ENCODE assay signal across 19 cellular contexts in the genomic region with DNA sequence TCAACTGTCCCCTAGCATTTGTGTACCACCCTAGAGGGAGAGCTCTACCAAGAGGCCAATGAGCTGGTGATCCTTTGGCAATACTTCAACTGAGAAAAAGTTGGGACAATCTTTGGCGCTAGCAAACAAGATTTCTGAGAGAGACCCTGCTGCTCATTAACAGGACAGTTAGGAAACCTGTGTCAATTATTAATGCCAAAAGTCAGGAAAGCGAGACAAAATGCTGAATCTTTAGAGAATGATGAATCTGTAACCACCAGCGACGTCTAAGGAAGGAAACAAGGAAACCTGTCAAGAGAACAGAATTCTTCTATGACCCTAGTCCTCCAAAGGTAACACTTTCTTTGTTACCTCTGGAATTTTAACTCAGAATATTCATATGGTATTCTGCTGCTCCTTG. TPM values are rescaled to one million over a fixed set of nuclear protein-coding genes. Genes with fewer than 3 reads are reported as not detected.
DNase-seq lines count a peak whose midpoint lies in the region; ATAC-seq lines count a peak whose summit lies in the region.
"Had no signal": no experiment of that assay in that cellular context is flagged by ENCODE, and none has a peak within 500 bp of the region (broad histone marks: within the 10 kb centered on the region; RNA-seq: fewer than 3 reads in every experiment).

No MANE protein-coding gene starts in this region.

- H3K27ac Mint-ChIP-seq in activated T-cell treated with anti-CD3 and anti-CD28 coated beads, Interleukin-2, amount 50 U/mL, for 72 hours, result peak overlapping the region; percentile 88
- H3K27ac Mint-ChIP-seq in central memory CD8-positive, alpha-beta T cell (ENCODE audit: low read depth), result peak overlapping the region; percentile 42
- peak overlapping the region; percentile 61 for H3K27ac Mint-ChIP-seq in stimulated activated memory B cell treated with anti-CD40 and anti-IgM and Interleukin-4, amounts not matched to agents 10 μg/mL and 1 μg/mL and 100 μg/mL, for 72 hours

- ATAC-seq in activated T-cell treated with anti-CD3 and anti-CD28 coated beads, Interleukin-2, amount 50 U/mL, for 72 hours (replicated peaks in 1 of 2), result no peak
- ATAC-seq in central memory CD8-positive, alpha-beta T cell (replicated peaks; ENCODE audit: extremely low read depth, poor library complexity, severe bottlenecking), result no peak
- peak; percentile 44 for ATAC-seq in left lobe of liver
- ATAC-seq in stimulated activated memory B cell treated with anti-CD40 and anti-IgM and Interleukin-4, amounts not matched to agents 10 μg/mL and 1 μg/mL and 100 μg/mL, for 72 hours, result no peak
- ATAC-seq in HG03095 (IDR thresholded peaks at IDR 0.05; ENCODE audit: unreplicated experiment), result no peak
- ATAC-seq: SK-N-SH treated with all-trans-retinoic acid at 6 μM for 48 hours had no signal

- H3K4me3 Mint-ChIP-seq in activated T-cell treated with anti-CD3 and anti-CD28 coated beads, Interleukin-2, amount 50 U/mL, for 72 hours, result no peak overlapping the region
- H3K4me3 Mint-ChIP-seq in central memory CD8-positive, alpha-beta T cell, result no peak overlapping the region
- H3K4me3 Mint-ChIP-seq in stimulated activated memory B cell treated with anti-CD40 and anti-IgM and Interleukin-4, amounts not matched to agents 10 μg/mL and 1 μg/mL and 100 μg/mL, for 72 hours, result no peak overlapping the region
- H3K4me3 Mint-ChIP-seq: CD4-positive, CD25-positive, alpha-beta regulatory T cell; H9 had no signal

- no peaks in the 10 kb centered on the region for H3K27me3 Mint-ChIP-seq in activated T-cell treated with anti-CD3 and anti-CD28 coated beads, Interleukin-2, amount 50 U/mL, for 72 hours (ENCODE audit: low read depth)
- no peaks in the 10 kb centered on the region for H3K27me3 Mint-ChIP-seq in central memory CD8-positive, alpha-beta T cell
- no peaks in the 10 kb centered on the region for H3K27me3 Mint-ChIP-seq in stimulated activated memory B cell treated with anti-CD40 and anti-IgM and Interleukin-4, amounts not matched to agents 10 μg/mL and 1 μg/mL and 100 μg/mL, for 72 hours
- H3K27me3 Mint-ChIP-seq: CD4-positive, CD25-positive, alpha-beta regulatory T cell had no signal

- peaks cover 12% of the 10 kb centered on the region for H3K4me1 Mint-ChIP-seq in activated T-cell treated with anti-CD3 and anti-CD28 coated beads, Interleukin-2, amount 50 U/mL, for 72 hours (ENCODE audit: low read depth)
- H3K4me1 Mint-ChIP-seq in central memory CD8-positive, alpha-beta T cell, result no peaks in the 10 kb centered on the region
- peaks cover 28% of the 10 kb centered on the region for H3K4me1 Mint-ChIP-seq in stimulated activated memory B cell treated with anti-CD40 and anti-IgM and Interleukin-4, amounts not matched to agents 10 μg/mL and 1 μg/mL and 100 μg/mL, for 72 hours
- H3K4me1 Mint-ChIP-seq: CD4-positive, CD25-positive, alpha-beta regulatory T cell had no signal

- no peaks in the 10 kb centered on the region for H3K9me3 Mint-ChIP-seq in activated T-cell treated with anti-CD3 and anti-CD28 coated beads, Interleukin-2, amount 50 U/mL, for 72 hours
- H3K9me3 Mint-ChIP-seq in central memory CD8-positive, alpha-beta T cell, result no peaks in the 10 kb centered on the region
- no peaks in the 10 kb centered on the region for H3K9me3 Mint-ChIP-seq in stimulated activated memory B cell treated with anti-CD40 and anti-IgM and Interleukin-4, amounts not matched to agents 10 μg/mL and 1 μg/mL and 100 μg/mL, for 72 hours
- H3K9me3 Mint-ChIP-seq: CD4-positive, CD25-positive, alpha-beta regulatory T cell; H9 had no signal

- DNase-seq in activated T-cell treated with anti-CD3 and anti-CD28 coated beads, Interleukin-2, amount 50 U/mL, for 72 hours, result no peak
- DNase-seq in activated T-cell treated with anti-CD3 and anti-CD28 coated beads, Interleukin-2, amount 50 U/mL, for 1 hour, result no peak
- no peak for DNase-seq in central memory CD8-positive, alpha-beta T cell (ENCODE audit: low spot score in 2 of 2)
- DNase-seq in left lobe of liver (ENCODE audit: low spot score) (no peak), NAMALWA (ENCODE audit: low spot score) (no peak), NOMO-1 treated with DMSO at 0.1 percent for 48 hours (lab: John Stamatoyannopoulos, UW; ENCODE audit: unreplicated experiment) (no peak)
- DNase-seq: CD4-positive, CD25-positive, alpha-beta regulatory T cell; GM23248; H9; KBM-7; MG63; NCI-H2029; NCI-H446 treated with DMSO at 0.1 percent for 48 hours; NCI-H526 treated with DMSO at 0.1 percent for 48 hours; OCI-M1 had no signal

- peaks cover 4 to 7% of the 10 kb centered on the region in 2 donors for H3K36me3 Mint-ChIP-seq in activated T-cell treated with anti-CD3 and anti-CD28 coated beads, Interleukin-2, amount 50 U/mL, for 72 hours (ENCODE audit: insufficient read depth in 2 of 2)
- H3K36me3 Mint-ChIP-seq in central memory CD8-positive, alpha-beta T cell (ENCODE audit: insufficient read depth), result peaks cover 44% of the 10 kb centered on the region
- H3K36me3 Mint-ChIP-seq in stimulated activated memory B cell treated with anti-CD40 and anti-IgM and Interleukin-4, amounts not matched to agents 10 μg/mL and 1 μg/mL and 100 μg/mL, for 72 hours, result peaks cover 36% of the 10 kb centered on the region

RNA-seq across cellular contexts. Expression of a gene that starts 19.9 kb away (rescaled TPM):
- 1 to 10 TPM in 1 of 2 donors, under 1 TPM in 1; 0.90 to 1.4 TPM for total RNA-seq in activated T-cell treated with anti-CD3 and anti-CD28 coated beads, Interleukin-2, amount 50 U/mL, for 72 hours
- 2.9 TPM for total RNA-seq in left lobe of liver
- total RNA-seq: G401, GM23248 had no signal

RNA-seq across cellular contexts. Expression of a gene that starts 24.7 kb away (rescaled TPM):
- total RNA-seq in activated T-cell treated with anti-CD3 and anti-CD28 coated beads, Interleukin-2, amount 50 U/mL, for 72 hours, result 10 to 100 TPM; 42.5 to 46.8 TPM
- total RNA-seq in left lobe of liver, result 37.0 TPM

RNA-seq across cellular contexts. Expression of a gene that starts 35.3 kb away (rescaled TPM):
- 1 to 10 TPM; 1.3 to 1.9 TPM for total RNA-seq in activated T-cell treated with anti-CD3 and anti-CD28 coated beads, Interleukin-2, amount 50 U/mL, for 72 hours
- total RNA-seq in left lobe of liver, result 0.68 TPM
- total RNA-seq: GM23248 had no signal

RNA-seq across cellular contexts. Expression of a gene that starts 56.9 kb away (rescaled TPM):
- total RNA-seq in activated T-cell treated with anti-CD3 and anti-CD28 coated beads, Interleukin-2, amount 50 U/mL, for 72 hours, result under 1 TPM; 0.50 to 0.69 TPM
- 8.0 TPM for total RNA-seq in left lobe of liver
